Comparison of ENCODE assay signal across 7 cellular contexts in genomic region chr16:12030078-12030725, GRCh38. TPM values are rescaled to one million over a fixed set of nuclear protein-coding genes. Genes with fewer than 3 reads are reported as not detected.
A peak's percentile ranks its signal among the peaks of the same experiment; 100 is the strongest.
DNase-seq lines count a peak whose midpoint lies in the region; FAIRE-seq and TF ChIP-seq lines count a peak whose summit lies in the region.
"Not testable (repeated sequence)": the region's sequence is repeated elsewhere in the genome, so short reads cannot be mapped to it uniquely, and the experiment has no call there.

No MANE protein-coding gene starts in this region.

- not testable (repeated sequence) for H3K9me3 Mint-ChIP-seq in Calu3 (ENCODE audit: low read depth, unreplicated experiment); osteocyte (ENCODE audit: unreplicated experiment)

- TF ChIP-seq CTCF in Calu3 (IDR thresholded peaks at IDR 0.05; ENCODE audit: unreplicated experiment); osteocyte (IDR thresholded peaks at IDR 0.05): not testable (repeated sequence)

- H3K4me1 Mint-ChIP-seq in Calu3 (ENCODE audit: low read depth, unreplicated experiment) = peaks cover 43% of the 10 kb centered on the region
- not testable (repeated sequence) for H3K4me1 Mint-ChIP-seq in osteocyte (ENCODE audit: unreplicated experiment)

- not testable (repeated sequence) for H3K36me3 Mint-ChIP-seq in Calu3 (ENCODE audit: insufficient read depth, unreplicated experiment); osteocyte (ENCODE audit: unreplicated experiment)

- not testable (repeated sequence) for FAIRE-seq in RCC 7860 (lab: Jason Lieb, UNC)

- peak overlapping the region; percentile 2 for H3K4me3 Mint-ChIP-seq in Calu3 (ENCODE audit: low read depth, unreplicated experiment)
- not testable (repeated sequence) for H3K4me3 Mint-ChIP-seq in osteocyte (ENCODE audit: unreplicated experiment)

- peak overlapping the region; percentile 69 for H3K27ac ChIP-seq in epithelial cell of prostate

- DNase-seq in Calu3 = peak; percentile 35
- DNase-seq in M059J (ENCODE audit: low read depth) = peak; percentile 42
- peak; percentile 35 for DNase-seq in RCC 7860 (ENCODE audit: low spot score)
- peak; percentile 37 for DNase-seq in astrocyte of the hippocampus (ENCODE audit: low read depth, low spot score)
- peak; percentile 67 for DNase-seq in epithelial cell of prostate (ENCODE audit: low read depth, low spot score)
- peak; percentile 21 for DNase-seq in hepatic stellate cell (ENCODE audit: low spot score)
- DNase-seq in osteocyte (ENCODE audit: extremely low spot score, unreplicated experiment) = not testable (repeated sequence)

- H3K27me3 Mint-ChIP-seq in Calu3 (ENCODE audit: unreplicated experiment); osteocyte (ENCODE audit: unreplicated experiment): not testable (repeated sequence)

- BruUV-seq in Calu3 (replicated peaks; lab: Mats Ljungman, UMichigan) = not testable (repeated sequence)

- intact Hi-C loops in Calu3 (cut with micrococcal nuclease; ENCODE audit: unreplicated experiment) = not testable (repeated sequence)

- CTCF ChIA-PET in Calu3 (lab: Charles Lee) = interaction anchor here (0.7 kb wide), 1 partner anchor 26 kb away, joined by 4 read pairs; no protein-coding TSS in a partner anchor

- H3K27ac Mint-ChIP-seq in Calu3 (ENCODE audit: unreplicated experiment) = peak overlapping the region; percentile 69
- H3K27ac Mint-ChIP-seq in osteocyte (ENCODE audit: unreplicated experiment) = peak overlapping the region; percentile 68

RNA-seq across cellular contexts. Expression of gene SNX29, which starts 53.7 kb away (rescaled TPM):
- 18.5 and 18.7 TPM in 2 replicates for total RNA-seq in Calu3 (2022)
- 9.6 and 10.0 TPM in 2 replicates for total RNA-seq in M059J (2014; rRNA removed; shearing (Covaris generic))
- 24.0 and 25.1 TPM in 2 replicates for total RNA-seq in osteocyte
